ENCODE assay signal across 8 cellular contexts in the genomic region with DNA sequence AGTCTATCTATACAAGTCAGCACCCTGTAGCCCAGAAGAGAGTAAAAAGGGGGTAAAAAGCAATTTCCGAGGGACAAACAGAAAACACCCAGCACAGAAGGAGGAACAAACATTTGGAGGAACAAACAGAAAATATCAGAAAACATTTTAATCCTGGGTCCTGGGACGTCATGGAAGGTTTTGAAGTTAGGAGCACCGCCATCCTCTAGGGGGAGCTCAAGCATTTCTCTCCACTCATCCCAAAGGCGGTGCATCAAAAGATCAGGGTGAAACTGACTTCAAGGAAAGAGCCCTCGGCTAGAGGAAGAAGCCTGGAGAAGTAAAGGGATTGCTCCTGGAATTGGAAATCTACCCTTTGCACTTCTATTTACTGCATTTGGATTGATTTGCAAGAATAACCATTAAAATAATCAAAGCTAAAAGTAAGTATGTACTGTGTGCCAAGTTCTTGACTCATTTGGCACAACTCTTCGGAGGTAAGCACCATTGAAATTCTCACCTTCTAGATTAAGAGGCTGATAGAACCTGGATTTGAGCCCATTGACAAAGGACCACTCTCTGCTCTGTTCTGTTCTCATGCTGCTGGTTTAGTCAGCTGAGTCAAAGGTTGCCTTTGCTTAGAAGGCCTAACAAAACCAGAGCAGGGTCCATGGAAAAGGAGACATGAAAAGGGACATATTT. TPM values are rescaled to one million over a fixed set of nuclear protein-coding genes. Genes with fewer than 3 reads are reported as not detected.
A peak's percentile ranks its signal among the peaks of the same experiment; 100 is the strongest.
DNase-seq lines count a peak whose midpoint lies in the region; ATAC-seq and TF ChIP-seq lines count a peak whose summit lies in the region.

No MANE protein-coding gene starts in this region.

- POLR2A ChIA-PET in activated CD4-positive, alpha-beta T cell treated with anti-CD3 and anti-CD28 coated beads for 36 hours (lab: Charles Lee): no interaction called here

- no peaks in the 10 kb centered on the region for H3K36me3 ChIP-seq in liver (ENCODE audit: control insufficient read depth in 4 of 4, insufficient read depth in 3 of 4, low read depth in 1 of 4, low read length in 3 of 4)

- no peaks in the 10 kb centered on the region for H3K36me3 Mint-ChIP-seq in activated CD4-positive, alpha-beta T cell treated with anti-CD3 and anti-CD28 coated beads for 36 hours (ENCODE audit: low read depth)

- peak; percentile 75 for DNase-seq in CD1c-positive myeloid dendritic cell (ENCODE audit: extremely low spot score)
- DNase-seq in NCI-H460 (ENCODE audit: extremely low read depth, low read depth): peak; percentile 81
- DNase-seq in activated CD4-positive, alpha-beta T cell treated with anti-CD3 and anti-CD28 coated beads for 36 hours: peak; percentile 77
- peak; percentile 93 for DNase-seq in choroid plexus epithelial cell (ENCODE audit: low read depth)
- peak; percentile 15 to 27 for DNase-seq in stimulated activated CD8-positive, alpha-beta memory T cell treated with anti-CD3 and anti-CD28 coated beads, Interleukin-15, amount 100 ng/mL, for 48 hours (ENCODE audit: low read depth in 2 of 2)

- H3K4me3 Mint-ChIP-seq in activated CD4-positive, alpha-beta T cell treated with anti-CD3 and anti-CD28 coated beads for 36 hours: no peak overlapping the region

- no peak overlapping the region for H3K27ac Mint-ChIP-seq in activated CD4-positive, alpha-beta T cell treated with anti-CD3 and anti-CD28 coated beads for 36 hours

- no peaks in the 10 kb centered on the region for H3K27me3 ChIP-seq in liver (ENCODE audit: control insufficient read depth in 4 of 4, insufficient read depth in 4 of 4, low read length in 3 of 4)

- no peak overlapping the region for H3K9ac ChIP-seq in liver (ENCODE audit: low read depth in 1 of 2, low read length in 2 of 2)

- H3K27me3 Mint-ChIP-seq in activated CD4-positive, alpha-beta T cell treated with anti-CD3 and anti-CD28 coated beads for 36 hours: peaks cover 3% of the 10 kb centered on the region

- intact Hi-C loops in activated CD4-positive, alpha-beta T cell treated with anti-CD3 and anti-CD28 coated beads for 36 hours (cut with DNase I, micrococcal nuclease): loop anchor here (1.0 to 10.0 kb wide), 10 partner anchors 166 to 1416 kb away; no protein-coding TSS in a partner anchor

- H3K4me3 ChIP-seq in choroid plexus epithelial cell (ENCODE audit: low read depth, low read length) (no peak overlapping the region), liver (ENCODE audit: low read depth in 1 of 3, low read length in 3 of 3) (no peak overlapping the region)

- H3K9me3 ChIP-seq in liver (ENCODE audit: control insufficient read depth in 4 of 4, low read length in 3 of 4): no peaks in the 10 kb centered on the region

- peak; percentile 96 to 97 for TF ChIP-seq RAD21 in liver (IDR thresholded peaks at IDR 0.05)

- H3K4me1 Mint-ChIP-seq in activated CD4-positive, alpha-beta T cell treated with anti-CD3 and anti-CD28 coated beads for 36 hours: peaks cover 4% of the 10 kb centered on the region

- peaks cover 0 to 14% (median 9%) of the 10 kb centered on the region in 4 donors for H3K4me1 ChIP-seq in liver (ENCODE audit: control insufficient read depth in 4 of 4, insufficient read depth in 4 of 4, low read length in 3 of 4)

- 11% methylated on average over 6 of the region's 6 CpGs for WGBS in liver

- CTCF ChIA-PET in activated CD4-positive, alpha-beta T cell treated with anti-CD3 and anti-CD28 coated beads for 36 hours (lab: Charles Lee): interaction anchor here (0.6 to 2.8 kb wide), 37 partner anchors 9 to 1152 kb away, joined by 3 to 21 read pairs (median 3); a partner anchor contains a TSS

- peak; percentile 79 for ATAC-seq in GM19324 (IDR thresholded peaks at IDR 0.05; ENCODE audit: low FRiP score, unreplicated experiment)
- peak; percentile 91 for ATAC-seq in HG03354 (IDR thresholded peaks at IDR 0.05; ENCODE audit: poor library complexity, severe bottlenecking, unreplicated experiment)
- ATAC-seq in activated CD4-positive, alpha-beta T cell treated with anti-CD3 and anti-CD28 coated beads for 36 hours: peak; percentile 87

- no peaks in the 10 kb centered on the region for H3K9me3 Mint-ChIP-seq in activated CD4-positive, alpha-beta T cell treated with anti-CD3 and anti-CD28 coated beads for 36 hours (ENCODE audit: low read depth)

- H3K27ac ChIP-seq in liver (ENCODE audit: low read depth in 1 of 2, low read length in 2 of 2): no peak overlapping the region

- TF ChIP-seq CTCF in choroid plexus epithelial cell (conservative IDR thresholded peaks at IDR 0.05; ENCODE audit: low read depth, low read length): peak; percentile 95
- peak; percentile 88 for TF ChIP-seq CTCF in liver (IDR thresholded peaks at IDR 0.05; ENCODE audit: low read depth, low read length, missing input control)

TF ChIP-seq in liver, 16 proteins besides CTCF, POLR2A, EP300 and RAD21:
- peak in 1 of 2 donors; percentile 14 for TF ChIP-seq RXRA (IDR thresholded peaks at IDR 0.05)
- TF ChIP-seq HNF4A (conservative IDR thresholded peaks at IDR 0.05): no peak
- TF ChIP-seq EGR1 (IDR thresholded peaks at IDR 0.05; ENCODE audit: low read depth in 2 of 2): no peak

RNA-seq across cellular contexts. Expression of a gene that starts 17.2 kb away (rescaled TPM):
- total RNA-seq in NCI-H460 (2014; rRNA removed; shearing (Covaris generic)): 39.2 and 43.9 TPM in 2 replicates
- 15.3 and 24.1 TPM in 2 replicates for polyA plus RNA-seq in NCI-H460 (2014; cell fraction: nucleus; rRNA removed)
- 10 to 100 TPM; 31.1 to 47.5 TPM for total RNA-seq in activated CD4-positive, alpha-beta T cell treated with anti-CD3 and anti-CD28 coated beads for 36 hours
- 10 to 100 TPM in 1 of 2 donors, 1 to 10 TPM in 1; 10.0 to 28.2 TPM for total RNA-seq in liver
- polyA plus RNA-seq in liver: 1 to 10 TPM; 5.0 to 5.2 TPM

RNA-seq across cellular contexts. Expression of a gene that starts 18.5 kb away (rescaled TPM):
- total RNA-seq in NCI-H460 (2014; rRNA removed; shearing (Covaris generic)): 9.7 and 10.7 TPM in 2 replicates
- 4.0 and 6.0 TPM in 2 replicates for polyA plus RNA-seq in NCI-H460 (2014; cell fraction: nucleus; rRNA removed)
- 1 to 10 TPM; 3.0 to 4.6 TPM for total RNA-seq in activated CD4-positive, alpha-beta T cell treated with anti-CD3 and anti-CD28 coated beads for 36 hours
- total RNA-seq in liver: 10 to 100 TPM in 1 of 2 donors, 1 to 10 TPM in 1; 8.6 to 17.1 TPM
- polyA plus RNA-seq in liver: 1 to 10 TPM; 1.7 to 2.7 TPM

Comparison
In these comparisons a context has a peak if more than half of its experiments do, and no peak if none do; other contexts are left out.
1. DNase-seq: peak in every context shown above with its lines; median percentile 93 in choroid plexus epithelial cell; 81 in NCI-H460; 77 in activated CD4-positive, alpha-beta T cell treated with anti-CD3 and anti-CD28 coated beads for 36 hours; 75 in CD1c-positive myeloid dendritic cell; 21 in stimulated activated CD8-positive, alpha-beta memory T cell treated with anti-CD3 and anti-CD28 coated beads, Interleukin-15, amount 100 ng/mL, for 48 hours.